16 cellular contexts compared by ENCODE assay signal in genomic region chr6:43985329-43985728, GRCh38.
"Had no signal": no experiment of that assay in that cellular context is flagged by ENCODE, and none has a peak within 500 bp of the region (broad histone marks: within the 10 kb centered on the region; RNA-seq: fewer than 3 reads in every experiment).

No MANE protein-coding gene starts in this region.

- H3K4me1 ChIP-seq: foreskin keratinocyte had no signal

- H3K27ac ChIP-seq: cardiac muscle cell, foreskin keratinocyte, hepatocyte, tibial nerve, uterus, WERI-Rb-1 had no signal

- H3K79me2 ChIP-seq: hepatocyte had no signal

- H3K27me3 ChIP-seq: cardiac muscle cell, hepatocyte, tibial nerve, uterus had no signal

- H3K4me2 ChIP-seq: hepatocyte had no signal

- H2AFZ ChIP-seq: hepatocyte had no signal

- DNase-seq: activated CD4-positive, alpha-beta T cell treated with anti-CD3 and anti-CD28 coated beads for 1 hour; activated CD8-positive, alpha-beta memory T cell treated with anti-CD3 and anti-CD28 coated beads for 24 hours; activated gamma-delta T cell treated with Interleukin-2 at 50 U/mL for 16 hours; amniotic stem cell; foreskin keratinocyte; retina; T-helper 2 cell; WERI-Rb-1 had no signal

- H3K4me3 Mint-ChIP-seq: activated T-helper 1 cell treated with anti-CD3 and anti-CD28 coated beads, Interleukin-12 subunit alpha, Interleukin-12 subunit beta, Interleukin-2, Interleukin-4 antibody, amounts not matched to agents 30 ng/mL and 10 ng/mL and 1 ng/mL, durations not matched to agents 14 hours and 24 hours and 36 hours; naive thymus-derived CD8-positive, alpha-beta T cell; stimulated activated naive CD8-positive, alpha-beta T cell treated with anti-CD3 and anti-CD28 coated beads, Interleukin-15, Interleukin-2, amounts not matched to agents 100 ng/mL and 50 ng/mL, for 24 hours had no signal

- ATAC-seq: activated naive CD4-positive, alpha-beta T cell treated with anti-CD3 and anti-CD28 coated beads, Interleukin-2, amount 50 U/mL, for 72 hours; foreskin keratinocyte; naive thymus-derived CD8-positive, alpha-beta T cell had no signal

- H3K9me3 ChIP-seq: tibial nerve, uterus had no signal

- H3K27ac Mint-ChIP-seq: activated T-helper 1 cell treated with anti-CD3 and anti-CD28 coated beads, Interleukin-12 subunit alpha, Interleukin-12 subunit beta, Interleukin-2, Interleukin-4 antibody, amounts not matched to agents 30 ng/mL and 10 ng/mL and 1 ng/mL, durations not matched to agents 14 hours and 24 hours and 36 hours; naive thymus-derived CD8-positive, alpha-beta T cell; stimulated activated naive CD8-positive, alpha-beta T cell treated with anti-CD3 and anti-CD28 coated beads, Interleukin-15, Interleukin-2, amounts not matched to agents 100 ng/mL and 50 ng/mL, for 24 hours had no signal

- H3K9me3 Mint-ChIP-seq: activated naive CD4-positive, alpha-beta T cell treated with anti-CD3 and anti-CD28 coated beads, Interleukin-2, amount 50 U/mL, for 72 hours; activated T-helper 1 cell treated with anti-CD3 and anti-CD28 coated beads, Interleukin-12 subunit alpha, Interleukin-12 subunit beta, Interleukin-2, Interleukin-4 antibody, amounts not matched to agents 30 ng/mL and 10 ng/mL and 1 ng/mL, durations not matched to agents 14 hours and 24 hours and 36 hours; naive thymus-derived CD8-positive, alpha-beta T cell; stimulated activated naive CD8-positive, alpha-beta T cell treated with anti-CD3 and anti-CD28 coated beads, Interleukin-15, Interleukin-2, amounts not matched to agents 100 ng/mL and 50 ng/mL, for 24 hours had no signal

- H3K36me3 ChIP-seq: cardiac muscle cell, tibial nerve, uterus, WERI-Rb-1 had no signal

- H3K4me3 ChIP-seq: cardiac muscle cell, hepatocyte, tibial nerve, uterus had no signal

- H3K36me3 Mint-ChIP-seq: activated naive CD4-positive, alpha-beta T cell treated with anti-CD3 and anti-CD28 coated beads, Interleukin-2, amount 50 U/mL, for 72 hours; naive thymus-derived CD8-positive, alpha-beta T cell had no signal
